Comparison of ENCODE assay signal across 18 cellular contexts in genomic region chr9:123395276-123396006, GRCh38. TPM values are rescaled to one million over a fixed set of nuclear protein-coding genes. Genes with fewer than 3 reads are reported as not detected.
DNase-seq lines count a peak whose midpoint lies in the region; ATAC-seq and TF ChIP-seq lines count a peak whose summit lies in the region.
"Had no signal": no experiment of that assay in that cellular context is flagged by ENCODE, and none has a peak within 500 bp of the region (broad histone marks: within the 10 kb centered on the region; RNA-seq: fewer than 3 reads in every experiment).

No MANE protein-coding gene starts in this region.

- H3K4me1 ChIP-seq in BLaER1 treated with 17β-estradiol and CSF1 and Interleukin-3, amounts not matched to agents 10 nM and 100 nM: peaks cover 4 to 26% (median 23%) of the 10 kb centered on the region in 10 experiments; a peak in 19 of 20 replicates
- H3K4me1 ChIP-seq: prostate gland, SJSA1 had no signal

- peak overlapping the region in 5 of 11 experiments; percentile 0 to 47 (median 16); a peak in 4 of 22 replicates for H3K27ac ChIP-seq in BLaER1 treated with 17β-estradiol and CSF1 and Interleukin-3, amounts not matched to agents 10 nM and 100 nM
- H3K27ac ChIP-seq: prostate gland, SJSA1 had no signal

- intact Hi-C loops in MCF 10A (cut with micrococcal nuclease): no loop called here

- CTCF ChIA-PET in MCF 10A (lab: Yijun Ruan, JAX): no interaction called here

- no peak overlapping the region for H3K4me3 Mint-ChIP-seq in MCF 10A (ENCODE audit: unreplicated experiment)
- H3K4me3 Mint-ChIP-seq: HFFc6 had no signal

- H3K36me3 Mint-ChIP-seq in MCF 10A (ENCODE audit: insufficient read depth, unreplicated experiment): no peaks in the 10 kb centered on the region

- H3K27me3 Mint-ChIP-seq in MCF 10A (ENCODE audit: insufficient read depth, unreplicated experiment): no peaks in the 10 kb centered on the region

- DNase-seq in NCI-H1105 (lab: John Stamatoyannopoulos, UW) (peak; percentile 59), NCI-H69 (lab: John Stamatoyannopoulos, UW) (peak; percentile 99), left kidney (ENCODE audit: low read depth, low spot score) (peak; percentile 70), MCF 10A (ENCODE audit: unreplicated experiment) (no peak), LoVo (ENCODE audit: low spot score) (no peak), UCSD-AML1 (lab: John Stamatoyannopoulos, UW; ENCODE audit: unreplicated experiment) (no peak)
- DNase-seq: activated naive CD4-positive, alpha-beta T cell treated with Interleukin-2 at 50 U/mL for 16 hours; central memory CD4-positive, alpha-beta T cell; HFFc6; stimulated activated CD4-positive, alpha-beta T cell treated with anti-CD3 and anti-CD28 coated beads, Interleukin-2, amount 100 ng/mL, for 48 hours; stimulated activated naive CD4-positive, alpha-beta T cell treated with Interleukin-2 at 50 U/mL for 16 hours had no signal

- peaks cover 0 to 30% (median 0%) of the 10 kb centered on the region in 11 experiments; a peak in 5 of 22 replicates for H4K20me1 ChIP-seq in BLaER1 treated with 17β-estradiol and CSF1 and Interleukin-3, amounts not matched to agents 10 nM and 100 nM

- no peak for TF ChIP-seq CTCF in MCF 10A (IDR thresholded peaks at IDR 0.05; ENCODE audit: unreplicated experiment)

- H3K9ac ChIP-seq in BLaER1 treated with 17β-estradiol and CSF1 and Interleukin-3, amounts not matched to agents 10 nM and 100 nM: peak overlapping the region in 5 of 11 experiments; percentile 13 to 39 (median 24); a peak in 2 of 22 replicates

- POLR2A ChIA-PET in MCF 10A (lab: Yijun Ruan, JAX): interaction anchor here (0.6 kb wide), 1 partner anchor 227 kb away, joined by 3 read pairs; no protein-coding TSS in a partner anchor

- no peak for ATAC-seq in HG02981 (IDR thresholded peaks at IDR 0.05; ENCODE audit: unreplicated experiment)
- ATAC-seq: esophagus mucosa had no signal

- H3K36me3 ChIP-seq in BLaER1 treated with 17β-estradiol and CSF1 and Interleukin-3, amounts not matched to agents 10 nM and 100 nM: peaks cover 0 to 28% (median 10%) of the 10 kb centered on the region in 11 experiments; a peak in 12 of 22 replicates
- H3K36me3 ChIP-seq: prostate gland, SJSA1 had no signal

- no peaks in the 10 kb centered on the region for H3K4me1 Mint-ChIP-seq in MCF 10A (ENCODE audit: insufficient read depth, unreplicated experiment)

- H3K4me3 ChIP-seq in BLaER1 treated with 17β-estradiol and CSF1 and Interleukin-3, amounts not matched to agents 10 nM and 100 nM: no peak overlapping the region
- H3K4me3 ChIP-seq: prostate gland, SJSA1 had no signal

- H3K4me2 ChIP-seq in BLaER1 treated with 17β-estradiol and CSF1 and Interleukin-3, amounts not matched to agents 10 nM and 100 nM: peak overlapping the region in 8 of 11 experiments; percentile 43 to 71 (median 64); a peak in 16 of 22 replicates

- no peaks in the 10 kb centered on the region for H3K9me3 Mint-ChIP-seq in MCF 10A (ENCODE audit: unreplicated experiment)
- H3K9me3 Mint-ChIP-seq: HFFc6 had no signal

- no TSS peak for BruUV-seq in MCF 10A (replicated peaks; lab: Mats Ljungman, UMichigan)

- H3K27me3 ChIP-seq in BLaER1 treated with 17β-estradiol and CSF1 and Interleukin-3, amounts not matched to agents 10 nM and 100 nM: no peaks in the 10 kb centered on the region
- H3K27me3 ChIP-seq: SJSA1 had no signal

- no peak overlapping the region for H3K27ac Mint-ChIP-seq in MCF 10A (ENCODE audit: low read depth, unreplicated experiment)
- H3K27ac Mint-ChIP-seq: HFFc6 had no signal

- H3K9me3 ChIP-seq in BLaER1 treated with 17β-estradiol and CSF1 and Interleukin-3, amounts not matched to agents 10 nM and 100 nM (replicated peaks in 1 of 11): peaks cover 0 to 12% (median 7%) of the 10 kb centered on the region in 11 experiments; a peak in 15 of 22 replicates
- H3K9me3 ChIP-seq: prostate gland, SJSA1 had no signal

RNA-seq across cellular contexts. Expression of gene CRB2, which starts 39.4 kb away (rescaled TPM):
- not detected in 2 replicates for total RNA-seq in MCF 10A (2022)
- total RNA-seq: esophagus mucosa, HFFc6, mesenteric fat pad, NCI-H460, SJSA1 had no signal

Comparison
In these comparisons a context has a peak if more than half of its experiments do, and no peak if none do; other contexts are left out.
1. DNase-seq: peak in NCI-H1105 (single experiment), NCI-H69 (single experiment) and left kidney (single experiment); none in MCF 10A (single experiment), LoVo (single experiment) and UCSD-AML1 (single experiment).